19 cellular contexts compared by ENCODE assay signal in the genomic region with DNA sequence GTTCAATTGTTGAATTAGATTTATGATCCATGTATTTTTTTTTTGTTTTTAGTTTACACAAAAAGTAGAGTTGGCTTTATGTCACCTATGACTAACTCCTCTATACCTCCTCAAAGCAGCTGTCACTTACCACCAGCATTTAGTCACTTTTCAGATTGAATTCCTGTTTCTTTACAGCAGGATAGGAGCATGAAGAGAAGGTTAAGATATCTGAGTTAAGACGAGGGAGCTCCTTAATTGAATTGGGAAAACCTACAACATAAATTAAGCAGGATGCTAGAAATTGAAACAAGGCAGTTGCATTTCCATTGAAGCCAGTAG.
DNase-seq lines count a peak whose midpoint lies in the region; ATAC-seq and TF ChIP-seq lines count a peak whose summit lies in the region.
"Had no signal": no experiment of that assay in that cellular context is flagged by ENCODE, and none has a peak within 500 bp of the region (broad histone marks: within the 10 kb centered on the region; RNA-seq: fewer than 3 reads in every experiment).

No MANE protein-coding gene starts in this region.

- no peaks in the 10 kb centered on the region for H3K4me1 ChIP-seq in CD4-positive, CD25-positive, alpha-beta regulatory T cell (ENCODE audit: control insufficient read depth, insufficient read depth, low read length, poor library complexity, severe bottlenecking)

- peaks cover 12 to 24% (median 16%) of the 10 kb centered on the region in 4 donors for H3K4me1 Mint-ChIP-seq in CD4-positive, CD25-positive, alpha-beta regulatory T cell
- H3K4me1 Mint-ChIP-seq in HFFc6 (ENCODE audit: low read depth) (peaks cover 74% of the 10 kb centered on the region), immature natural killer cell (peaks cover 38 to 44% of the 10 kb centered on the region in 2 donors), progenitor cell of endocrine pancreas (ENCODE audit: low read depth) (peaks cover 9% of the 10 kb centered on the region), mesothelial cell of epicardium (no peaks in the 10 kb centered on the region)
- peaks cover 27% of the 10 kb centered on the region for H3K4me1 Mint-ChIP-seq in activated T-helper 17 cell treated with anti-CD3 and anti-CD28 coated beads, Interleukin-2, amount 50 U/mL, for 72 hours

- ATAC-seq in CD4-positive, CD25-positive, alpha-beta regulatory T cell (ENCODE audit: low read depth in 2 of 2) = no peak
- ATAC-seq in activated T-helper 17 cell treated with anti-CD3 and anti-CD28 coated beads, Interleukin-2, amount 50 U/mL, for 72 hours (replicated peaks) = peak; percentile 76
- ATAC-seq: heart left ventricle had no signal

- H3K4me3 ChIP-seq in CD4-positive, CD25-positive, alpha-beta regulatory T cell (ENCODE audit: low read depth, low read length) = peak overlapping the region; percentile 30
- H3K4me3 ChIP-seq: heart left ventricle, MG63, tibial nerve had no signal

- H3K27me3 Mint-ChIP-seq in CD4-positive, CD25-positive, alpha-beta regulatory T cell = no peaks in the 10 kb centered on the region
- H3K27me3 Mint-ChIP-seq in HFFc6 (ENCODE audit: insufficient read depth) (peaks cover 2% of the 10 kb centered on the region; the same call in 1 of the 2 replicates), immature natural killer cell (ENCODE audit: low read depth in 3 of 3) (peaks cover 0 to 2% (median 0%) of the 10 kb centered on the region in 3 donors), progenitor cell of endocrine pancreas (no peaks in the 10 kb centered on the region), mesothelial cell of epicardium (ENCODE audit: low read depth) (no peaks in the 10 kb centered on the region)
- no peaks in the 10 kb centered on the region for H3K27me3 Mint-ChIP-seq in activated T-helper 17 cell treated with anti-CD3 and anti-CD28 coated beads, Interleukin-2, amount 50 U/mL, for 72 hours

- peak overlapping the region in 2 of 3 donors; percentile 1 to 32 for H3K27ac Mint-ChIP-seq in CD4-positive, CD25-positive, alpha-beta regulatory T cell
- H3K27ac Mint-ChIP-seq in HFFc6 (peak overlapping the region; percentile 92), immature natural killer cell (peak overlapping the region in 2 of 6 donors; percentile 70 to 82), progenitor cell of endocrine pancreas (no peak overlapping the region), mesothelial cell of epicardium (no peak overlapping the region)
- H3K27ac Mint-ChIP-seq in activated T-helper 17 cell treated with anti-CD3 and anti-CD28 coated beads, Interleukin-2, amount 50 U/mL, for 72 hours = peak overlapping the region; percentile 82

- peak overlapping the region in 1 of 4 donors; percentile 38 for H3K4me3 Mint-ChIP-seq in CD4-positive, CD25-positive, alpha-beta regulatory T cell
- H3K4me3 Mint-ChIP-seq in HFFc6 = peak overlapping the region; percentile 84
- peak overlapping the region; percentile 57 for H3K4me3 Mint-ChIP-seq in activated T-helper 17 cell treated with anti-CD3 and anti-CD28 coated beads, Interleukin-2, amount 50 U/mL, for 72 hours
- peak overlapping the region in 4 of 5 donors; percentile 10 to 72 (median 66) for H3K4me3 Mint-ChIP-seq in immature natural killer cell
- no peak overlapping the region for H3K4me3 Mint-ChIP-seq in progenitor cell of endocrine pancreas (ENCODE audit: low read depth)
- H3K4me3 Mint-ChIP-seq in mesothelial cell of epicardium = no peak overlapping the region

- no peaks in the 10 kb centered on the region for H3K9me3 ChIP-seq in CD4-positive, CD25-positive, alpha-beta regulatory T cell (ENCODE audit: control insufficient read depth in 2 of 2, low read length in 2 of 2)
- H3K9me3 ChIP-seq: heart left ventricle, MG63, neutrophil, tibial nerve had no signal

- no peak for DNase-seq in CD4-positive, CD25-positive, alpha-beta regulatory T cell
- DNase-seq in HFFc6 = no peak
- DNase-seq in immature natural killer cell = no peak
- no peak for DNase-seq in progenitor cell of endocrine pancreas (ENCODE audit: low spot score, unreplicated experiment)
- no peak for DNase-seq in HuH-7.5 (ENCODE audit: low spot score)
- no peak for DNase-seq in NCI-H1436 treated with DMSO at 0.1 percent for 48 hours (lab: John Stamatoyannopoulos, UW)
- no peak for DNase-seq in mesothelial cell of epicardium (ENCODE audit: low spot score in 2 of 2, unreplicated experiment in 2 of 2)
- DNase-seq: activated CD8-positive, alpha-beta memory T cell treated with anti-CD3 and anti-CD28 coated beads, Interleukin-2, amount 50 U/mL, for 4 hours; heart left ventricle; kidney; mesendoderm; NCI-H187; NCI-H510A; stimulated activated CD4-positive, alpha-beta T cell treated with anti-CD3 and anti-CD28 coated beads, Interleukin-4, amount 100 ng/mL, for 4 hours; WERI-Rb-1 had no signal

- H3K36me3 ChIP-seq in CD4-positive, CD25-positive, alpha-beta regulatory T cell (ENCODE audit: control insufficient read depth, insufficient read depth, low read length) = no peaks in the 10 kb centered on the region
- H3K36me3 ChIP-seq: heart left ventricle, MG63, neutrophil, tibial nerve, WERI-Rb-1 had no signal

- H3K27me3 ChIP-seq in CD4-positive, CD25-positive, alpha-beta regulatory T cell (ENCODE audit: control insufficient read depth, insufficient read depth, low read length) = no peaks in the 10 kb centered on the region
- H3K27me3 ChIP-seq: heart left ventricle, MG63, neutrophil, tibial nerve had no signal

- TF ChIP-seq CTCF in HFFc6 (IDR thresholded peaks at IDR 0.05) (no peak), progenitor cell of endocrine pancreas (IDR thresholded peaks at IDR 0.05; ENCODE audit: unreplicated experiment) (no peak), mesothelial cell of epicardium (IDR thresholded peaks at IDR 0.05; ENCODE audit: unreplicated experiment) (no peak)

- peaks cover 34% of the 10 kb centered on the region for H3K36me3 Mint-ChIP-seq in CD4-positive, CD25-positive, alpha-beta regulatory T cell
- peaks cover 16% of the 10 kb centered on the region for H3K36me3 Mint-ChIP-seq in HFFc6 (ENCODE audit: low read depth)
- no peaks in the 10 kb centered on the region for H3K36me3 Mint-ChIP-seq in activated T-helper 17 cell treated with anti-CD3 and anti-CD28 coated beads, Interleukin-2, amount 50 U/mL, for 72 hours (ENCODE audit: low read depth)
- H3K36me3 Mint-ChIP-seq in immature natural killer cell = peaks cover 4 to 19% (median 17%) of the 10 kb centered on the region in 3 donors
- H3K36me3 Mint-ChIP-seq in progenitor cell of endocrine pancreas (ENCODE audit: insufficient read depth) = no peaks in the 10 kb centered on the region
- no peaks in the 10 kb centered on the region for H3K36me3 Mint-ChIP-seq in mesothelial cell of epicardium

- no peak overlapping the region for H3K27ac ChIP-seq in CD4-positive, CD25-positive, alpha-beta regulatory T cell (ENCODE audit: insufficient read depth, low read length, poor library complexity, severe bottlenecking)
- H3K27ac ChIP-seq: neutrophil, WERI-Rb-1 had no signal

- no peaks in the 10 kb centered on the region for H3K9me3 Mint-ChIP-seq in CD4-positive, CD25-positive, alpha-beta regulatory T cell
- H3K9me3 Mint-ChIP-seq in HFFc6 = no peaks in the 10 kb centered on the region
- no peaks in the 10 kb centered on the region for H3K9me3 Mint-ChIP-seq in activated T-helper 17 cell treated with anti-CD3 and anti-CD28 coated beads, Interleukin-2, amount 50 U/mL, for 72 hours
- H3K9me3 Mint-ChIP-seq in immature natural killer cell = no peaks in the 10 kb centered on the region
- H3K9me3 Mint-ChIP-seq in progenitor cell of endocrine pancreas (ENCODE audit: low read depth) = no peaks in the 10 kb centered on the region
- no peaks in the 10 kb centered on the region for H3K9me3 Mint-ChIP-seq in mesothelial cell of epicardium

Comparison
In these comparisons a context has a peak if more than half of its experiments do, and no peak if none do; other contexts are left out.
1. H3K27ac Mint-ChIP-seq: peak in CD4-positive, CD25-positive, alpha-beta regulatory T cell (2 of 3), HFFc6 (single experiment) and activated T-helper 17 cell treated with anti-CD3 and anti-CD28 coated beads, Interleukin-2, amount 50 U/mL, for 72 hours (single experiment); none in progenitor cell of endocrine pancreas (single experiment) and mesothelial cell of epicardium (single experiment).
2. H3K4me3 Mint-ChIP-seq: peak in HFFc6 (single experiment), activated T-helper 17 cell treated with anti-CD3 and anti-CD28 coated beads, Interleukin-2, amount 50 U/mL, for 72 hours (single experiment) and immature natural killer cell (4 of 5); none in progenitor cell of endocrine pancreas (single experiment) and mesothelial cell of epicardium (single experiment).